ENCODE assay signal across 1 cellular context in genomic region chr16:9364721-9365693, GRCh38.
TF ChIP-seq lines count a peak whose summit lies in the region.

No MANE protein-coding gene starts in this region.

TF ChIP-seq in HepG2, 621 proteins besides CTCF, POLR2A, EP300 and RAD21 (continued from another document and continues in another):
- TF ChIP-seq ZNF280B (CRISPR knock-in tag; IDR thresholded peaks at IDR 0.05; ENCODE audit: borderline replicate concordance) (no peak), SOX6 (IDR thresholded peaks at IDR 0.05) (no peak), SOX6 (CRISPR knock-in tag; IDR thresholded peaks at IDR 0.05) (peak; percentile 64; the same call in 1 of the 2 replicates), ZNF710 (CRISPR knock-in tag; IDR thresholded peaks at IDR 0.05; ENCODE audit: borderline replicate concordance) (peak; percentile 89; the same call in 1 of the 2 replicates), MTERF4 (CRISPR knock-in tag; IDR thresholded peaks at IDR 0.05) (no peak), ATF4 (CRISPR knock-in tag; IDR thresholded peaks at IDR 0.05) (peak in 1 of 2 experiments; percentile 32; a peak in 1 of 4 replicates), ZMYM3 (CRISPR knock-in tag; IDR thresholded peaks at IDR 0.05) (peak; percentile 97), ZNF737 (CRISPR knock-in tag; IDR thresholded peaks at IDR 0.05; ENCODE audit: borderline replicate concordance) (no peak), ZNF12 (CRISPR knock-in tag; IDR thresholded peaks at IDR 0.05) (peak; percentile 55), TCF7 (IDR thresholded peaks at IDR 0.05; ENCODE audit: low read depth) (peak; percentile 52; the same call in 1 of the 2 replicates), EZH2 (conservative IDR thresholded peaks at IDR 0.05; ENCODE audit: low read depth, low read length) (no peak), ATF2 (CRISPR knock-in tag; IDR thresholded peaks at IDR 0.05) (0 out of 2 replicates have a peak, but pooled peaks have one; percentile 59), KDM1A (CRISPR knock-in tag; IDR thresholded peaks at IDR 0.05) (peak; percentile 94), JUND (CRISPR knock-in tag; IDR thresholded peaks at IDR 0.05) (no peak), IRF2 (CRISPR knock-in tag; IDR thresholded peaks at IDR 0.05) (0 out of 2 replicates have a peak, but pooled peaks have one; percentile 31), ZSCAN21 (CRISPR knock-in tag; IDR thresholded peaks at IDR 0.05; ENCODE audit: borderline replicate concordance) (0 out of 2 replicates have a peak, but pooled peaks have one; percentile 30), TFDP1 (CRISPR knock-in tag; IDR thresholded peaks at IDR 0.05; ENCODE audit: borderline replicate concordance) (no peak), RARA (CRISPR knock-in tag; IDR thresholded peaks at IDR 0.05) (peak; percentile 52), FOXA3 (CRISPR knock-in tag; IDR thresholded peaks at IDR 0.05) (peak; percentile 63), CHCHD3 (CRISPR knock-in tag; IDR thresholded peaks at IDR 0.05) (no peak), ZFX (CRISPR knock-in tag; IDR thresholded peaks at IDR 0.05; ENCODE audit: low read depth) (0 out of 2 replicates have a peak, but pooled peaks have one; percentile 31), ZNF275 (CRISPR knock-in tag; IDR thresholded peaks at IDR 0.05; ENCODE audit: borderline replicate concordance) (no peak), CBX5 (CRISPR knock-in tag; IDR thresholded peaks at IDR 0.05; ENCODE audit: borderline replicate concordance) (peak; percentile 44; the same call in 1 of the 2 replicates), NFE2L2 (IDR thresholded peaks at IDR 0.05; ENCODE audit: low read length) (no peak), ZNF781 (CRISPR knock-in tag; IDR thresholded peaks at IDR 0.05; ENCODE audit: borderline replicate concordance, not compliant biosample characterization) (no peak), ZSCAN9 (CRISPR knock-in tag; IDR thresholded peaks at IDR 0.05; ENCODE audit: borderline replicate concordance) (0 out of 2 replicates have a peak, but pooled peaks have one; percentile 27), ZBTB38 (CRISPR knock-in tag; IDR thresholded peaks at IDR 0.05) (no peak), ZNF280D (CRISPR knock-in tag; IDR thresholded peaks at IDR 0.05) (peak; percentile 75; the same call in 1 of the 2 replicates), ZNF703 (CRISPR knock-in tag; IDR thresholded peaks at IDR 0.05; ENCODE audit: borderline replicate concordance) (no peak), CEBPG (CRISPR knock-in tag; IDR thresholded peaks at IDR 0.05) (peak; percentile 52), ZFP1 (CRISPR knock-in tag; IDR thresholded peaks at IDR 0.05) (no peak), ATF5 (CRISPR knock-in tag; IDR thresholded peaks at IDR 0.05; ENCODE audit: low read depth) (no peak), PRDM15 (CRISPR knock-in tag; IDR thresholded peaks at IDR 0.05) (no peak), PHF21A (CRISPR knock-in tag; IDR thresholded peaks at IDR 0.05) (peak; percentile 40; the same call in 1 of the 2 replicates), SOX5 (CRISPR knock-in tag; IDR thresholded peaks at IDR 0.05; ENCODE audit: borderline replicate concordance) (peak; percentile 62; the same call in 1 of the 2 replicates), FOXP1 (IDR thresholded peaks at IDR 0.05) (no peak), FOXP1 (CRISPR knock-in tag; IDR thresholded peaks at IDR 0.05) (0 out of 2 replicates have a peak, but pooled peaks have one; percentile 11), TFE3 (CRISPR knock-in tag; IDR thresholded peaks at IDR 0.05) (peak; percentile 83)
